16 cellular contexts compared by ENCODE assay signal in the genomic region with DNA sequence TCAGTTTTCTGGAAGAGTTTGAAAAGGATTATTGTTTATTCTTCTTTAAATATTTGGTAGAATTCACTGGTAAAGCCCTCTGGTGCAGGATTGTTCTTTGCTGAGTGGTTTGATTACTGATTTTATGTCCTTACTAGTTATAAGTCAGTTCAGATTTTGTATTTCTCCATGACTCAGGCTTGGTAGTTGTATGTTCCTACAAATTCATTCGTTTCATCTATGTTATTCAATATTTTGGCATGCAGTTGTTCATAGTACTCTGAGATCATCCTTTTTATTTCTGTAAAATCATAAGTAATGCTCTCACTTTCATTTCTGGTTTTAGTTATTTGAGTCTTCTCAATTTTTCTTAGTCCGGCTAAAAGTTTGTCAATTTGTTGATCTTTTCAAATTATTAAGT. TPM values are rescaled to one million over a fixed set of nuclear protein-coding genes. Genes with fewer than 3 reads are reported as not detected.
"Had no signal": no experiment of that assay in that cellular context is flagged by ENCODE, and none has a peak within 500 bp of the region (broad histone marks: within the 10 kb centered on the region; RNA-seq: fewer than 3 reads in every experiment).

No MANE protein-coding gene starts in this region.

- H3K9me3 ChIP-seq: ascending aorta, tibial artery had no signal

- H3K27me3 ChIP-seq: ascending aorta, tibial artery had no signal

- DNase-seq: activated CD4-positive, alpha-beta T cell treated with anti-CD3 and anti-CD28 coated beads for 1 hour; activated CD4-positive, alpha-beta T cell treated with anti-CD3 and anti-CD28 coated beads, Interleukin-2, amount 50 U/mL, for 48 hours; activated naive CD4-positive, alpha-beta T cell treated with anti-CD3 and anti-CD28 coated beads for 36 hours; activated naive CD8-positive, alpha-beta T cell treated with anti-CD3 and anti-CD28 coated beads, Interleukin-2, amount 50 U/mL, for 24 hours; endodermal cell; erythroblast; tibial artery had no signal

- H3K27ac Mint-ChIP-seq: activated naive CD4-positive, alpha-beta T cell treated with anti-CD3 and anti-CD28 coated beads for 36 hours; activated naive CD8-positive, alpha-beta T cell treated with anti-CD3 and anti-CD28 coated beads, Interleukin-2, amount 50 U/mL, for 24 hours; activated T-helper 2 cell treated with anti-CD3 and anti-CD28 coated beads, Interferon-gamma antibody, Interleukin-2, Interleukin-4, amounts not matched to agents 10 μg/mL and 5 μg/mL and 100 μg/mL, durations not matched to agents 14 hours and 24 hours and 36 hours; endodermal cell; stimulated activated memory B cell treated with anti-CD40 and anti-IgM and Interleukin-4, amounts not matched to agents 10 μg/mL and 1 μg/mL and 100 μg/mL, for 72 hours had no signal

- H3K36me3 ChIP-seq: ascending aorta had no signal

- H3K27ac ChIP-seq: ascending aorta, tibial artery, VCaP had no signal

- H3K4me1 Mint-ChIP-seq: stimulated activated memory B cell treated with anti-CD40 and anti-IgM and Interleukin-4, amounts not matched to agents 10 μg/mL and 1 μg/mL and 100 μg/mL, for 72 hours had no signal

- H3K4me3 Mint-ChIP-seq: activated naive CD4-positive, alpha-beta T cell treated with anti-CD3 and anti-CD28 coated beads for 36 hours; activated naive CD8-positive, alpha-beta T cell treated with anti-CD3 and anti-CD28 coated beads, Interleukin-2, amount 50 U/mL, for 24 hours; endodermal cell; stimulated activated memory B cell treated with anti-CD40 and anti-IgM and Interleukin-4, amounts not matched to agents 10 μg/mL and 1 μg/mL and 100 μg/mL, for 72 hours had no signal

- H3K4me3 ChIP-seq: ascending aorta, tibial artery had no signal

- H3K27me3 Mint-ChIP-seq: stimulated activated memory B cell treated with anti-CD40 and anti-IgM and Interleukin-4, amounts not matched to agents 10 μg/mL and 1 μg/mL and 100 μg/mL, for 72 hours had no signal

- H3K4me1 ChIP-seq: ascending aorta, tibial artery had no signal

- ATAC-seq: activated naive CD8-positive, alpha-beta T cell treated with anti-CD3 and anti-CD28 coated beads, Interleukin-2, amount 50 U/mL, for 24 hours; sciatic nerve; stimulated activated memory B cell treated with anti-CD40 and anti-IgM and Interleukin-4, amounts not matched to agents 10 μg/mL and 1 μg/mL and 100 μg/mL, for 72 hours had no signal

- H3K9me3 Mint-ChIP-seq: activated naive CD4-positive, alpha-beta T cell treated with anti-CD3 and anti-CD28 coated beads for 36 hours; activated naive CD8-positive, alpha-beta T cell treated with anti-CD3 and anti-CD28 coated beads, Interleukin-2, amount 50 U/mL, for 24 hours; activated T-helper 2 cell treated with anti-CD3 and anti-CD28 coated beads, Interferon-gamma antibody, Interleukin-2, Interleukin-4, amounts not matched to agents 10 μg/mL and 5 μg/mL and 100 μg/mL, durations not matched to agents 14 hours and 24 hours and 36 hours; stimulated activated memory B cell treated with anti-CD40 and anti-IgM and Interleukin-4, amounts not matched to agents 10 μg/mL and 1 μg/mL and 100 μg/mL, for 72 hours had no signal

RNA-seq across cellular contexts. Expression of gene CRYM, which starts 58.1 kb away (rescaled TPM):
- total RNA-seq: activated naive CD4-positive, alpha-beta T cell treated with anti-CD3 and anti-CD28 coated beads for 36 hours; activated T-helper 2 cell treated with anti-CD3 and anti-CD28 coated beads, Interferon-gamma antibody, Interleukin-2, Interleukin-4, amounts not matched to agents 10 μg/mL and 5 μg/mL and 100 μg/mL, durations not matched to agents 14 hours and 24 hours and 36 hours; ascending aorta; chondrocyte; fibroblast of villous mesenchyme; pulmonary artery endothelial cell; T-helper 1 cell treated with Interleukin-12 subunit alpha and Interleukin-12 subunit beta and Interleukin-4 antibody, amounts not matched to agents 30 ng/mL and 1 ng/mL, for 36 hours had no signal
